ENCODE assay signal across 28 cellular contexts in the genomic region with DNA sequence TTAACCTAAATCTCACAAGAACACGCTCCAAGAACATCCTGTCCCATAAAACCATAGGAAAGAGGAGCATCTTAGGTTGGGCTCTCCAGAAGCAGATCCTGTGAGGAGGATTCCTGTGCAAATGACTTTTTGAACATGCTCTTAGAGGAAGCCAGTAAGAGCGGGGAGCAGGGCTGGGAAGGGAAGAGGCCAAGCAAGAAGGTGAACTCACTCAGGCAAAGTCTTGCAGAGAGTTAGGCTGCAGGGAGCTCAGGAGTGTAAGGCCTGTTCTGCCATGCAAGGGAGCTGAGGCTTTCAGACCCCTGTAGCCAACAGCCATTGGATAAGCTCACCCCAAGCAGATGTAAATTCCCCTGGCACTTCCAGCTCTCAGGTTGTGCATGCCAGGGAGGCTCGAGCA.
"Had no signal": no experiment of that assay in that cellular context is flagged by ENCODE, and none has a peak within 500 bp of the region (broad histone marks: within the 10 kb centered on the region; RNA-seq: fewer than 3 reads in every experiment).

No MANE protein-coding gene starts in this region.

- H3K4me1 Mint-ChIP-seq: stimulated activated effector memory CD8-positive, alpha-beta T cell treated with anti-CD3 and anti-CD28 coated beads, Interleukin-12 subunit alpha, Interleukin-12 subunit beta, amount 100 ng/mL, for 72 hours; stimulated activated memory B cell treated with anti-CD40 and anti-IgM and Interleukin-4, amounts not matched to agents 10 μg/mL and 1 μg/mL and 100 μg/mL, for 72 hours; stimulated activated naive B cell treated with anti-CD40 and anti-IgM and Interleukin-4, amounts not matched to agents 10 μg/mL and 1 μg/mL and 100 μg/mL, for 72 hours; stimulated activated naive CD8-positive, alpha-beta T cell treated with anti-CD3 and anti-CD28 coated beads, Interleukin-15, amount 100 ng/mL, for 72 hours had no signal

- H3K4me3 Mint-ChIP-seq: stimulated activated effector memory CD8-positive, alpha-beta T cell treated with anti-CD3 and anti-CD28 coated beads, Interleukin-12 subunit alpha, Interleukin-12 subunit beta, amount 100 ng/mL, for 72 hours; stimulated activated memory B cell treated with anti-CD40 and anti-IgM and Interleukin-4, amounts not matched to agents 10 μg/mL and 1 μg/mL and 100 μg/mL, for 72 hours; stimulated activated naive B cell treated with anti-CD40 and anti-IgM and Interleukin-4, amounts not matched to agents 10 μg/mL and 1 μg/mL and 100 μg/mL, for 72 hours; stimulated activated naive CD8-positive, alpha-beta T cell treated with anti-CD3 and anti-CD28 coated beads, Interleukin-15, amount 100 ng/mL, for 72 hours; stimulated activated naive CD8-positive, alpha-beta T cell treated with anti-CD3 and anti-CD28 coated beads, Interleukin-15, Interleukin-2, amounts not matched to agents 100 ng/mL and 50 ng/mL, for 24 hours; type B pancreatic cell had no signal

- H3K36me3 Mint-ChIP-seq: stimulated activated effector memory CD8-positive, alpha-beta T cell treated with anti-CD3 and anti-CD28 coated beads, Interleukin-12 subunit alpha, Interleukin-12 subunit beta, amount 100 ng/mL, for 72 hours; stimulated activated naive B cell treated with anti-CD40 and anti-IgM and Interleukin-4, amounts not matched to agents 10 μg/mL and 1 μg/mL and 100 μg/mL, for 72 hours; type B pancreatic cell had no signal

- H3K9me3 Mint-ChIP-seq: stimulated activated effector memory CD8-positive, alpha-beta T cell treated with anti-CD3 and anti-CD28 coated beads, Interleukin-12 subunit alpha, Interleukin-12 subunit beta, amount 100 ng/mL, for 72 hours; stimulated activated naive CD8-positive, alpha-beta T cell treated with anti-CD3 and anti-CD28 coated beads, Interleukin-15, Interleukin-2, amounts not matched to agents 100 ng/mL and 50 ng/mL, for 24 hours had no signal

- H3K27me3 ChIP-seq: testis, tibial artery, tibial nerve, upper lobe of left lung, upper lobe of right lung, uterus, vagina had no signal

- H3K27ac Mint-ChIP-seq: stimulated activated effector memory CD8-positive, alpha-beta T cell treated with anti-CD3 and anti-CD28 coated beads, Interleukin-12 subunit alpha, Interleukin-12 subunit beta, amount 100 ng/mL, for 72 hours; stimulated activated memory B cell treated with anti-CD40 and anti-IgM and Interleukin-4, amounts not matched to agents 10 μg/mL and 1 μg/mL and 100 μg/mL, for 72 hours; stimulated activated naive B cell treated with anti-CD40 and anti-IgM and Interleukin-4, amounts not matched to agents 10 μg/mL and 1 μg/mL and 100 μg/mL, for 72 hours; stimulated activated naive CD8-positive, alpha-beta T cell treated with anti-CD3 and anti-CD28 coated beads, Interleukin-15, amount 100 ng/mL, for 72 hours; stimulated activated naive CD8-positive, alpha-beta T cell treated with anti-CD3 and anti-CD28 coated beads, Interleukin-15, Interleukin-2, amounts not matched to agents 100 ng/mL and 50 ng/mL, for 24 hours; type B pancreatic cell had no signal

- DNase-seq: stimulated activated CD4-positive, alpha-beta T cell treated with anti-CD3 and anti-CD28 coated beads, Interleukin-2, amount 100 ng/mL, for 48 hours; stimulated activated CD4-positive, alpha-beta T cell treated with anti-CD3 and anti-CD28 coated beads, Interleukin-4, amount 100 ng/mL, for 1 hour; stimulated activated CD4-positive, alpha-beta T cell treated with anti-CD3 and anti-CD28 coated beads, Interleukin-4, amount 100 ng/mL, for 24 hours; stimulated activated CD4-positive, alpha-beta T cell treated with anti-CD3 and anti-CD28 coated beads, Interleukin-4, amount 100 ng/mL, for 4 hours; stimulated activated CD8-positive, alpha-beta memory T cell treated with anti-CD3 and anti-CD28 coated beads, Interleukin-4, amount 100 ng/mL, for 48 hours; stimulated activated naive B cell treated with anti-CD40 and anti-IgM and Interleukin-4, amounts not matched to agents 10 μg/mL and 1 μg/mL and 100 μg/mL, for 72 hours; stimulated activated naive CD4-positive, alpha-beta T cell; stimulated activated naive CD4-positive, alpha-beta T cell treated with Interleukin-2 at 50 U/mL for 16 hours; stimulated activated naive CD8-positive, alpha-beta T cell treated with anti-CD3 and anti-CD28 coated beads, Interleukin-15, amount 100 ng/mL, for 72 hours; stimulated activated naive CD8-positive, alpha-beta T cell treated with anti-CD3 and anti-CD28 coated beads, Interleukin-15, Interleukin-2, amounts not matched to agents 100 U/mL and 50 U/mL, for 24 hours; stomach; substantia nigra; testis; thyroid gland; tibial artery; transverse colon; trophoblast cell; upper lobe of left lung; upper lobe of right lung; uterus had no signal

- H3K4me3 ChIP-seq: stomach, suprapubic skin, testis, thoracic aorta, thyroid gland, tibial artery, tibial nerve, transverse colon, upper lobe of left lung, upper lobe of right lung, uterus, vagina had no signal

- H3K27ac ChIP-seq: stomach, suprapubic skin, testis, thoracic aorta, thyroid gland, tibial artery, tibial nerve, transverse colon, upper lobe of left lung, upper lobe of right lung, uterus, vagina had no signal

- H3K27me3 Mint-ChIP-seq: stimulated activated memory B cell treated with anti-CD40 and anti-IgM and Interleukin-4, amounts not matched to agents 10 μg/mL and 1 μg/mL and 100 μg/mL, for 72 hours had no signal

- H3K4me1 ChIP-seq: stomach, suprapubic skin, testis, thyroid gland, tibial artery, tibial nerve, transverse colon, upper lobe of left lung, upper lobe of right lung, uterus, vagina had no signal

- H3K36me3 ChIP-seq: stomach, suprapubic skin, thoracic aorta, thyroid gland, tibial artery, tibial nerve, transverse colon, upper lobe of left lung, upper lobe of right lung, uterus, vagina had no signal

- H3K9me3 ChIP-seq: suprapubic skin, testis, thoracic aorta, thyroid gland, tibial artery, transverse colon, upper lobe of right lung, uterus, vagina had no signal

- ATAC-seq: stimulated activated effector memory CD8-positive, alpha-beta T cell treated with anti-CD3 and anti-CD28 coated beads, Interleukin-12 subunit alpha, Interleukin-12 subunit beta, amount 100 ng/mL, for 72 hours; stimulated activated memory B cell treated with anti-CD40 and anti-IgM and Interleukin-4, amounts not matched to agents 10 μg/mL and 1 μg/mL and 100 μg/mL, for 72 hours; stimulated activated naive B cell treated with anti-CD40 and anti-IgM and Interleukin-4, amounts not matched to agents 10 μg/mL and 1 μg/mL and 100 μg/mL, for 72 hours; stimulated activated naive CD8-positive, alpha-beta T cell treated with anti-CD3 and anti-CD28 coated beads, Interleukin-15, amount 100 ng/mL, for 72 hours; stimulated activated naive CD8-positive, alpha-beta T cell treated with anti-CD3 and anti-CD28 coated beads, Interleukin-15, Interleukin-2, amounts not matched to agents 100 U/mL and 50 U/mL, for 24 hours; upper lobe of right lung had no signal
